ENCODE assay signal across 24 cellular contexts in the genomic region with DNA sequence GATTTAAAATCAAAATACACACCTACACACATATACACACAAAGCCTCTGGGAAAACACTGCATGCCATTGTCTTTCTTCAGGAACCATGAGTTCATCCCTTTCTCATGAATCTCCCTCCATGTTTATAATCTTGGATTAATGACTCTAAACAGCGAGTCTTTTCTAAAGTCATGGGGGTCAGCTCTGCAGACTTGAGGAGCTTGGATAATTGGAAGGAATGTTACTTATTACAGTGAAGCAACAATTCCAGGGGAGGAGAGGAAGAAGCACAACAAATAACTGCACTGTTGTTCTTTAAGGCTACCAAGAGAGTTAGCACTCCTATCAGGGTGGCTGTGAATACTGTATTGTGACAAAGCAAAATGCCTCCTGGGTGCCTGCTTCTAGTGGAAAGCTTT.
DNase-seq lines count a peak whose midpoint lies in the region; ATAC-seq and TF ChIP-seq lines count a peak whose summit lies in the region.
"Had no signal": no experiment of that assay in that cellular context is flagged by ENCODE, and none has a peak within 500 bp of the region (broad histone marks: within the 10 kb centered on the region; RNA-seq: fewer than 3 reads in every experiment).

No MANE protein-coding gene starts in this region.

- in situ Hi-C loops in SK-MEL-5 (cut with HindIII; ENCODE audit: low pct_unique_long_range_greater_than_20kb, low sequenced_read_pairs), result no loop called here

- TF ChIP-seq CTCF in 22Rv1 (IDR thresholded peaks at IDR 0.05), result no peak
- no peak for TF ChIP-seq CTCF in neural progenitor cell (IDR thresholded peaks at IDR 0.05)

- H3K9me3 Mint-ChIP-seq in neural progenitor cell, result no peaks in the 10 kb centered on the region

- H3K4me2 ChIP-seq in neural progenitor cell, result peak overlapping the region; percentile 52
- H3K4me2 ChIP-seq: BLaER1, PC-9 had no signal

- peaks cover 27% of the 10 kb centered on the region for H3K4me1 Mint-ChIP-seq in neural progenitor cell
- H3K4me1 Mint-ChIP-seq: CD4-positive, CD25-positive, alpha-beta regulatory T cell had no signal

- DNase-seq in SK-MEL-5 (ENCODE audit: low read depth, low spot score) (peak; percentile 54), foreskin melanocyte (peak; percentile 80), neural progenitor cell (ENCODE audit: low spot score) (peak; percentile 48), iPS-NIHi7 (ENCODE audit: extremely low spot score) (no peak), NCI-H187 treated with DMSO at 0.1 percent for 48 hours (lab: John Stamatoyannopoulos, UW) (no peak)
- DNase-seq: CD4-positive, CD25-positive, alpha-beta regulatory T cell; GOT3; HCEC 1CT; KBM-7; MV-4-11; NCI-H1105; NCI-H1436 treated with DMSO at 0.1 percent for 48 hours; NCI-H1930; NCI-H2107; NCI-H524; NCI-H82; NK-92 treated with Interleukin-12 subunit alpha and Interleukin-12 subunit beta, amount 100 ng/mL, for 24 hours; PC-9 had no signal

- no peak overlapping the region for H3K9ac ChIP-seq in neural progenitor cell
- H3K9ac ChIP-seq: BLaER1 had no signal

- no peaks in the 10 kb centered on the region for H3K27me3 ChIP-seq in neural progenitor cell
- H3K27me3 ChIP-seq: BLaER1 had no signal

- no peaks in the 10 kb centered on the region for H4K20me1 ChIP-seq in neural progenitor cell (ENCODE audit: low read depth)
- H4K20me1 ChIP-seq: BLaER1 had no signal

- H3K4me1 ChIP-seq in neural progenitor cell, result peaks cover 37% of the 10 kb centered on the region
- H3K4me1 ChIP-seq: BLaER1, SJSA1 had no signal

- no peaks in the 10 kb centered on the region for H3K79me2 ChIP-seq in neural progenitor cell (ENCODE audit: low read depth)

- no peaks in the 10 kb centered on the region for H3K36me3 Mint-ChIP-seq in neural progenitor cell
- H3K36me3 Mint-ChIP-seq: CD4-positive, CD25-positive, alpha-beta regulatory T cell had no signal

- H3F3A ChIP-seq in neural progenitor cell (ENCODE audit: low read depth), result peaks cover 13% of the 10 kb centered on the region

- peak overlapping the region; percentile 67 for H3K27ac Mint-ChIP-seq in neural progenitor cell
- H3K27ac Mint-ChIP-seq: CD4-positive, CD25-positive, alpha-beta regulatory T cell had no signal

- H3K27ac ChIP-seq in 22Rv1 (peak overlapping the region; percentile 83), neural progenitor cell (peak overlapping the region; percentile 55)
- H3K27ac ChIP-seq: BLaER1, PC-9, SJSA1 had no signal

- peak overlapping the region; percentile 83 for H2AFZ ChIP-seq in neural progenitor cell (replicated peaks)
- H2AFZ ChIP-seq: PC-9 had no signal

- no peak for ATAC-seq in HG03521 (IDR thresholded peaks at IDR 0.05; ENCODE audit: unreplicated experiment)
- ATAC-seq in HG02840 (IDR thresholded peaks at IDR 0.05; ENCODE audit: low FRiP score, unreplicated experiment), result no peak
- ATAC-seq: Right ventricle myocardium inferior had no signal

- H3K9me3 ChIP-seq in neural progenitor cell (ENCODE audit: low read depth), result no peaks in the 10 kb centered on the region
- H3K9me3 ChIP-seq: BLaER1, SJSA1 had no signal

- H3K36me3 ChIP-seq in neural progenitor cell, result no peaks in the 10 kb centered on the region
- H3K36me3 ChIP-seq: BLaER1, SJSA1 had no signal

- H3K4me3 Mint-ChIP-seq in neural progenitor cell, result no peak overlapping the region

- no peak overlapping the region for H3K4me3 ChIP-seq in neural progenitor cell
- H3K4me3 ChIP-seq: BLaER1, PC-9, SJSA1 had no signal

- no peaks in the 10 kb centered on the region for H3K27me3 Mint-ChIP-seq in neural progenitor cell (ENCODE audit: insufficient read depth, low read depth)
- H3K27me3 Mint-ChIP-seq: CD4-positive, CD25-positive, alpha-beta regulatory T cell had no signal

Comparison
In these comparisons a context has a peak if more than half of its experiments do, and no peak if none do; other contexts are left out.
1. DNase-seq: peak in SK-MEL-5 (single experiment), foreskin melanocyte (single experiment) and neural progenitor cell (single experiment); none in iPS-NIHi7 (single experiment) and NCI-H187 treated with DMSO at 0.1 percent for 48 hours (single experiment).